In the genomic region with DNA sequence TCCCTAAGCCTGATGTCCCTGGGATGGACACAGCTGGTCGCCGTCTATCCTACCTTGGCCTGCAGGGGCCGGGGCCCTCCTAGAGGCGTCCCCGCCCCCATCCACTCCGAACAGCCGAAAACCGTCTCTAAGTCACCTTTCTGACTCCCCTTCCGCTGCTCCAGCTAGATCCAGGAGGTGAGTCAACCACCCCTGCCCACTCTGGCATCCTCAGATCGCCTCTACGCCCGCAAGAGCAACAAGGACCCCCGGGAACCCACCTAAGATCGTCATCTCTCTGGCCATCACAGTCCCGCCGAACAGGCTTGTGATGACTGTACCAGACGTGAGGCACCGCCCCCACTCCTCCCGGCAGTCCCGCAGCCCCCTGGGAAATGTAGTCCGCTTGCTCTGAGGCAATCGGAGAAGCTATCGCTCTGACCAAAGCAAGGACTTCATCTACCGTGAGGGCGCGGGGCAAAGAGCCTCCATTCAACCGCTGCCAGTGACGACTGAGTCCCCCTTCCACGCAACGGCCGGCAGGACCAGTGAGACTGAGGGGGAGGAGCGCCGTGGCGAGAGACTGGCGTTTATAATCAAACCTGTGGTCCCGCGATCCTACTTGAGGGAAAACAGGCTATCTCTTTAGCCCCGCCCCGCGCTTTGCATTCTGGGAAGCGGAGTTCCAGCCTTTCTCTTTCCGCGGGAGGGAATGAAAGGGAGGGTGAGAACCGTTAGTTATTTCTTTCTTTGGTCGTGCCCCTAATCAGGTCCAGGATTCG, we compare ENCODE assay signal across 8 cellular contexts. TPM values are rescaled to one million over a fixed set of nuclear protein-coding genes. Genes with fewer than 3 reads are reported as not detected.
A peak's percentile ranks its signal among the peaks of the same experiment; 100 is the strongest.
DNase-seq lines count a peak whose midpoint lies in the region; ATAC-seq and TF ChIP-seq lines count a peak whose summit lies in the region.

Gene HSPA13, minus strand, starts transcription at position 312 of the 761 bp plus-strand sequence. Its CDS starts 27 bp downstream, at position 285.

- H3K27me3 Mint-ChIP-seq in Caco-2 (ENCODE audit: insufficient read depth, unreplicated experiment) (peaks cover 3% of the 10 kb centered on the region), endodermal cell (ENCODE audit: insufficient read depth) (no peaks in the 10 kb centered on the region)

- peak within 1 kb of the TSS; percentile 93 for H3K27ac ChIP-seq in endodermal cell (ENCODE audit: low read depth, low read length)
- H3K27ac ChIP-seq in mesendoderm (ENCODE audit: low read depth, low read length), result peak within 1 kb of the TSS; percentile 45

- H3K79me2 ChIP-seq in mesendoderm (ENCODE audit: control insufficient read depth, insufficient read depth, low read length), result peaks cover 11% of the 10 kb centered on the region

- no peak within 1 kb of the TSS for H4K8ac ChIP-seq in mesendoderm (ENCODE audit: low read depth, low read length)

- no peaks in the 10 kb centered on the region for H3K36me3 ChIP-seq in Caco-2 (ENCODE audit: control insufficient read depth, insufficient read depth, low read length)
- H3K36me3 ChIP-seq in NT2/D1 (ENCODE audit: insufficient read depth, insufficient read length, low read length), result peaks cover 22% of the 10 kb centered on the region
- H3K36me3 ChIP-seq in endodermal cell (ENCODE audit: control insufficient read depth, insufficient read depth, low read length), result peaks cover 24% of the 10 kb centered on the region
- peaks cover under 1% of the 10 kb centered on the region for H3K36me3 ChIP-seq in mesendoderm (ENCODE audit: control insufficient read depth, insufficient read depth, low read length)

- H3K27ac Mint-ChIP-seq in Caco-2 (ENCODE audit: unreplicated experiment), result peak within 1 kb of the TSS; percentile 99
- peak within 1 kb of the TSS; percentile 100 for H3K27ac Mint-ChIP-seq in endodermal cell

- H3K9ac ChIP-seq in NT2/D1 (ENCODE audit: insufficient read length, low read depth), result peak within 1 kb of the TSS; percentile 90
- peak within 1 kb of the TSS; percentile 76 for H3K9ac ChIP-seq in endodermal cell (ENCODE audit: extremely low read depth, low read length, poor library complexity, severe bottlenecking)
- H3K9ac ChIP-seq in mesendoderm (ENCODE audit: low read length), result peak within 1 kb of the TSS; percentile 93

- H4K5ac ChIP-seq in mesendoderm (ENCODE audit: low read length), result peak within 1 kb of the TSS; percentile 1

- no peak within 1 kb of the TSS for H3K18ac ChIP-seq in mesendoderm (ENCODE audit: low read length)

- no peak within 1 kb of the TSS for H2BK15ac ChIP-seq in mesendoderm (replicated peaks; ENCODE audit: low read depth)

- peak within 1 kb of the TSS; percentile 65 for H2BK5ac ChIP-seq in mesendoderm (ENCODE audit: low read length)

- BruUV-seq in Caco-2 (replicated peaks; lab: Mats Ljungman, UMichigan), result no TSS peak

- H3K4me3 Mint-ChIP-seq in Caco-2 (ENCODE audit: unreplicated experiment) (peak within 1 kb of the TSS; percentile 99), endodermal cell (peak within 1 kb of the TSS; percentile 99)

- H3K4me3 ChIP-seq in Caco-2 (ENCODE audit: low read depth, low read length) (peak within 1 kb of the TSS; percentile 76), NT2/D1 (ENCODE audit: insufficient read length, low read depth) (peak within 1 kb of the TSS; percentile 86), endodermal cell (ENCODE audit: low read length) (peak within 1 kb of the TSS; percentile 88), mesendoderm (ENCODE audit: low read length) (peak within 1 kb of the TSS; percentile 98)

- peak within 1 kb of the TSS; percentile 55 for H3K4me2 ChIP-seq in mesendoderm (ENCODE audit: low read length)

- H3K9me3 ChIP-seq in Caco-2, result no peaks in the 10 kb centered on the region
- H3K9me3 ChIP-seq in NT2/D1 (ENCODE audit: insufficient read depth, low read length), result no peaks in the 10 kb centered on the region
- no peaks in the 10 kb centered on the region for H3K9me3 ChIP-seq in endodermal cell (ENCODE audit: control insufficient read depth, low read length)

- WGBS in endodermal cell (ENCODE audit: insufficient coverage in 1 of 2, insufficient read length in 1 of 2), 2 experiments, result 0% methylated on average over 7 to 46 of the region's 46 CpGs
- no CpG with 5 or more reads among the region's 46 CpGs for WGBS in mesendoderm (ENCODE audit: extremely low coverage, insufficient coverage, low lambda C conversion rate)

- no peaks in the 10 kb centered on the region for H3K4me1 Mint-ChIP-seq in Caco-2 (ENCODE audit: low read depth, unreplicated experiment)
- peaks cover 27% of the 10 kb centered on the region for H3K4me1 Mint-ChIP-seq in endodermal cell

- H3K23ac ChIP-seq in mesendoderm (ENCODE audit: low read length), result peak within 1 kb of the TSS; percentile 15

- CTCF ChIA-PET in Caco-2 (lab: Charles Lee), result interaction anchor here (0.6 to 1.1 kb wide), 2 partner anchors 123 to 217 kb away, joined by 3 to 4 read pairs; no protein-coding TSS in a partner anchor

- ATAC-seq in GM21381 (IDR thresholded peaks at IDR 0.05; ENCODE audit: unreplicated experiment), result peak; percentile 98

- POLR2A ChIA-PET in Caco-2 (lab: Charles Lee), result interaction anchor here (0.5 to 1.0 kb wide), 4 partner anchors 75 to 1157 kb away, joined by 3 to 5 read pairs (median 3); no protein-coding TSS in a partner anchor

- peak within 1 kb of the TSS; percentile 59 for H3K4ac ChIP-seq in mesendoderm (ENCODE audit: low read depth, low read length)

- H3K4me1 ChIP-seq in Caco-2, result no peaks in the 10 kb centered on the region
- no peaks in the 10 kb centered on the region for H3K4me1 ChIP-seq in NT2/D1 (ENCODE audit: insufficient read depth, insufficient read length)
- peaks cover 2% of the 10 kb centered on the region for H3K4me1 ChIP-seq in endodermal cell (ENCODE audit: control insufficient read depth, insufficient read depth, low read length)
- H3K4me1 ChIP-seq in mesendoderm (ENCODE audit: control insufficient read depth, low read depth, low read length), result no peaks in the 10 kb centered on the region

- H3K36me3 Mint-ChIP-seq in Caco-2 (ENCODE audit: insufficient read depth, unreplicated experiment) (peaks cover 20% of the 10 kb centered on the region), endodermal cell (ENCODE audit: low read depth) (peaks cover 19% of the 10 kb centered on the region)

- intact Hi-C loops in Caco-2 (cut with micrococcal nuclease; ENCODE audit: unreplicated experiment), result loop anchor here (10.0 kb wide), 1 partner anchor 128 kb away; no protein-coding TSS in a partner anchor

- no peak within 1 kb of the TSS for H2BK120ac ChIP-seq in mesendoderm (ENCODE audit: low read depth, low read length)

- no peak within 1 kb of the TSS for H2AK5ac ChIP-seq in mesendoderm (ENCODE audit: low read length)

- TF ChIP-seq CTCF in Caco-2 (IDR thresholded peaks at IDR 0.05; ENCODE audit: insufficient read depth in 1 of 2, low read depth in 1 of 2, low read length in 1 of 2, severe bottlenecking in 1 of 2, unreplicated experiment in 1 of 2), result peak in 1 of 2 experiments; percentile 16
- TF ChIP-seq CTCF in endodermal cell (conservative IDR thresholded peaks at IDR 0.05), result peak; percentile 52

- H3K79me1 ChIP-seq in mesendoderm (ENCODE audit: low read length), result peaks cover 4% of the 10 kb centered on the region

- H3K27me3 ChIP-seq in Caco-2 (replicated peaks; ENCODE audit: control insufficient read depth, insufficient read depth, low read length) (no peaks in the 10 kb centered on the region), NT2/D1 (ENCODE audit: insufficient read depth, insufficient read length) (no peaks in the 10 kb centered on the region), endodermal cell (ENCODE audit: control insufficient read depth, insufficient read depth, low read length, poor library complexity, severe bottlenecking) (no peaks in the 10 kb centered on the region), mesendoderm (ENCODE audit: insufficient read depth, low read length, poor library complexity) (no peaks in the 10 kb centered on the region)

- H3K9me3 Mint-ChIP-seq in Caco-2 (ENCODE audit: unreplicated experiment) (no peaks in the 10 kb centered on the region), endodermal cell (no peaks in the 10 kb centered on the region)

- DNase-seq in Caco-2, result peak; percentile 97 to 99
- peak; percentile 77 to 100 (median 100) for DNase-seq in HUDEP-2 (lab: John Stamatoyannopoulos, UW; ENCODE audit: unreplicated experiment in 76 of 76)
- peak; percentile 100 for DNase-seq in NT2/D1 (ENCODE audit: low read depth, low spot score)
- peak; percentile 98 for DNase-seq in activated CD8-positive, alpha-beta memory T cell treated with anti-CD3 and anti-CD28 coated beads, Interleukin-2, amount 50 U/mL, for 24 hours (ENCODE audit: extremely low read depth)
- peak; percentile 100 for DNase-seq in endodermal cell
- peak; percentile 100 for DNase-seq in mesendoderm
- DNase-seq in stimulated activated CD8-positive, alpha-beta memory T cell treated with anti-CD3 and anti-CD28 coated beads, Interleukin-15, amount 100 ng/mL, for 1 hour (ENCODE audit: low read depth), result peak; percentile 98

- peak within 1 kb of the TSS; percentile 99 for H3K56ac ChIP-seq in mesendoderm (ENCODE audit: low read length)

RNA-seq across cellular contexts. Expression of gene HSPA13, which starts in this region (rescaled TPM):
- total RNA-seq in Caco-2 (2022) (22.7 and 27.4 TPM in 2 replicates), endodermal cell (10 to 100 TPM; 35.0 to 39.7 TPM)
- 59.3 TPM for polyA plus RNA-seq in endodermal cell (2013, experiment 1 of 2)
- 59.7 TPM for polyA plus RNA-seq in endodermal cell (2013, experiment 2 of 2)
- polyA plus RNA-seq in mesendoderm (2013, experiment 1 of 2), result 22.8 TPM
- 22.7 TPM for polyA plus RNA-seq in mesendoderm (2013, experiment 2 of 2)

Comparison
In these comparisons a context has a peak if more than half of its experiments do, and no peak if none do; other contexts are left out.
1. Peak in every context shown above with its lines: DNase-seq, ATAC-seq, H3K4me3 ChIP-seq and H3K27ac ChIP-seq.